ENCODE assay signal across 32 cellular contexts in the genomic region with DNA sequence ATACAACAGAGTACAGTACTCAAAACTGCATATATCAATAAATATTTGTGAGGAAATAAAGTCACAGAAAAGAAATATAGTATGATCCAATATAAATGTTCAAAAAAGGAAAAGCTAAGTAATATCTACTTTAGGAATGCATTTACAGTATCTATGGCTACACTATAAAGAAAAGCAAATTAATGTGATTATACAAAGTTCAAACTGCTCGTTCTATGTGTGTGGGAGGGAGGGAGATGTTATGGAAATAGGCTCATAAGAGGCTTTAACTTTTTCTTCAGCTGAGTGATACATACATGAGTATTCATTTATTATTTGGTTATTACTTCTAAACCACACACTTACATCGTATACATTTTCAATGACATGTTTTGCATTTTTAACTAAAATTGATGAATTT.
DNase-seq lines count a peak whose midpoint lies in the region; ATAC-seq, FAIRE-seq and TF ChIP-seq lines count a peak whose summit lies in the region.
"Had no signal": no experiment of that assay in that cellular context is flagged by ENCODE, and none has a peak within 500 bp of the region (broad histone marks: within the 10 kb centered on the region; RNA-seq: fewer than 3 reads in every experiment).

No MANE protein-coding gene starts in this region.

- H3K4me2 ChIP-seq in GM23248 (ENCODE audit: unreplicated experiment): peak overlapping the region; percentile 87
- H3K4me2 ChIP-seq in PC-3 (ENCODE audit: low read length): peak overlapping the region; percentile 48

- CTCF ChIA-PET in PC-3 (lab: Charles Lee): no interaction called here

- no peaks in the 10 kb centered on the region for H3K79me2 ChIP-seq in GM23248 (ENCODE audit: insufficient read depth)
- H3K79me2 ChIP-seq in PC-3 (ENCODE audit: low read length): no peaks in the 10 kb centered on the region

- H3K9me3 Mint-ChIP-seq in CD14-positive monocyte: peaks cover 0 to 5% (median 2%) of the 10 kb centered on the region in 7 donors

- H2AFZ ChIP-seq in GM23248 (peak overlapping the region; percentile 38; the same call in 1 of the 2 replicates), PC-3 (ENCODE audit: low read length) (no peak overlapping the region)

- peak overlapping the region in 4 of 7 donors; percentile 48 to 92 (median 66) for H3K27ac Mint-ChIP-seq in CD14-positive monocyte
- H3K27ac Mint-ChIP-seq: activated CD4-positive, alpha-beta T cell treated with anti-CD3 and anti-CD28 coated beads, Interleukin-2, amount 10 ng/mL, durations not matched to agents 7 days and 5 days; effector memory CD8-positive, alpha-beta T cell; stimulated activated effector memory CD8-positive, alpha-beta T cell treated with anti-CD3 and anti-CD28 coated beads, Interleukin-12 subunit alpha, Interleukin-12 subunit beta, amount 100 ng/mL, for 72 hours had no signal

- ATAC-seq in PC-3: peak; percentile 31
- no peak for ATAC-seq in GM21528 (IDR thresholded peaks at IDR 0.05; ENCODE audit: low FRiP score, unreplicated experiment)
- no peak for ATAC-seq in GM21367 (IDR thresholded peaks at IDR 0.05; ENCODE audit: unreplicated experiment)
- ATAC-seq: effector memory CD8-positive, alpha-beta T cell; right cardiac atrium had no signal

- H3K36me3 Mint-ChIP-seq in CD14-positive monocyte: no peaks in the 10 kb centered on the region
- H3K36me3 Mint-ChIP-seq: stimulated activated effector memory CD8-positive, alpha-beta T cell treated with anti-CD3 and anti-CD28 coated beads, Interleukin-12 subunit alpha, Interleukin-12 subunit beta, amount 100 ng/mL, for 72 hours had no signal

- H3K27ac ChIP-seq in GM23248 (peak overlapping the region; percentile 75), PC-3 (ENCODE audit: low read length) (no peak overlapping the region)
- H3K27ac ChIP-seq: colonic mucosa, upper lobe of left lung, WERI-Rb-1 had no signal

- H3K9me2 ChIP-seq in GM23248 (ENCODE audit: insufficient read depth) (no peaks in the 10 kb centered on the region), PC-3 (replicated peaks; ENCODE audit: low read length) (no peaks in the 10 kb centered on the region)

- no peak overlapping the region for H3K4me3 Mint-ChIP-seq in CD14-positive monocyte
- H3K4me3 Mint-ChIP-seq: activated CD4-positive, alpha-beta T cell treated with anti-CD3 and anti-CD28 coated beads, Interleukin-2, amount 10 ng/mL, durations not matched to agents 7 days and 5 days; effector memory CD8-positive, alpha-beta T cell; stimulated activated effector memory CD8-positive, alpha-beta T cell treated with anti-CD3 and anti-CD28 coated beads, Interleukin-12 subunit alpha, Interleukin-12 subunit beta, amount 100 ng/mL, for 72 hours had no signal

- peaks cover 12% of the 10 kb centered on the region for H3K4me1 Mint-ChIP-seq in CD14-positive monocyte
- H3K4me1 Mint-ChIP-seq: stimulated activated effector memory CD8-positive, alpha-beta T cell treated with anti-CD3 and anti-CD28 coated beads, Interleukin-12 subunit alpha, Interleukin-12 subunit beta, amount 100 ng/mL, for 72 hours had no signal

- H3K4me3 ChIP-seq in GM23248 (peak overlapping the region; percentile 51), PC-3 (ENCODE audit: low read length) (no peak overlapping the region)
- H3K4me3 ChIP-seq: colonic mucosa, lung, mucosa of descending colon, upper lobe of left lung had no signal

- H3F3A ChIP-seq in GM23248 (ENCODE audit: insufficient read depth): peaks cover 21% of the 10 kb centered on the region
- no peaks in the 10 kb centered on the region for H3F3A ChIP-seq in PC-3 (ENCODE audit: low read length, unreplicated experiment)

- no peaks in the 10 kb centered on the region for H3K9me3 ChIP-seq in GM23248 (ENCODE audit: low read depth)
- H3K9me3 ChIP-seq in PC-3 (ENCODE audit: low read length): no peaks in the 10 kb centered on the region
- H3K9me3 ChIP-seq: colonic mucosa, mucosa of descending colon, upper lobe of left lung had no signal

- intact Hi-C loops in CD14-positive monocyte (cut with micrococcal nuclease) (no loop called here), PC-3 (cut with micrococcal nuclease) (no loop called here)

- no peaks in the 10 kb centered on the region for H4K20me1 ChIP-seq in GM23248 (ENCODE audit: insufficient read depth)
- H4K20me1 ChIP-seq in PC-3 (ENCODE audit: low read length): no peaks in the 10 kb centered on the region

- no TSS peak for BruUV-seq in PC-3 (replicated peaks; lab: Mats Ljungman, UMichigan)

- FAIRE-seq in frontal cortex (lab: Jason Lieb, UNC): peak; percentile 28
- FAIRE-seq: bronchial epithelial cell, HTR-8/SVneo had no signal

- H3K27me3 Mint-ChIP-seq in CD14-positive monocyte (ENCODE audit: low read depth in 3 of 3): peaks cover 2 to 8% (median 7%) of the 10 kb centered on the region in 3 donors
- H3K27me3 Mint-ChIP-seq: activated CD4-positive, alpha-beta T cell treated with anti-CD3 and anti-CD28 coated beads, Interleukin-2, amount 10 ng/mL, durations not matched to agents 7 days and 5 days; effector memory CD8-positive, alpha-beta T cell had no signal

- H3K27me3 ChIP-seq in GM23248 (replicated peaks; ENCODE audit: insufficient read depth) (no peaks in the 10 kb centered on the region), PC-3 (ENCODE audit: low read length) (peaks cover 3% of the 10 kb centered on the region; the same call in 1 of the 2 replicates)
- H3K27me3 ChIP-seq: colonic mucosa, upper lobe of left lung had no signal

- H3K9ac ChIP-seq in GM23248: peak overlapping the region; percentile 56
- no peak overlapping the region for H3K9ac ChIP-seq in PC-3 (ENCODE audit: low read length)

- no peak for TF ChIP-seq CTCF in CD14-positive monocyte (IDR thresholded peaks at IDR 0.05)
- no peak for TF ChIP-seq CTCF in PC-3 (conservative IDR thresholded peaks at IDR 0.05; ENCODE audit: low read depth, low read length)

- DNase-seq in CD14-positive monocyte (ENCODE audit: low spot score) (no peak), GM23248 (peak; percentile 43), PC-3 (no peak), frontal cortex (ENCODE audit: low spot score in 2 of 2) (no peak), NCI-H1048 (lab: John Stamatoyannopoulos, UW) (no peak), foreskin melanocyte (no peak)
- DNase-seq: ACHN; activated CD4-positive, alpha-beta T cell treated with anti-CD3 and anti-CD28 coated beads, Interleukin-2, amount 10 ng/mL, durations not matched to agents 7 days and 5 days; activated naive CD4-positive, alpha-beta T cell treated with anti-CD3 and anti-CD28 coated beads, Interleukin-2, amount 50 U/mL, for 16 hours; amygdala; C1 segment of cervical spinal cord; colonic mucosa; effector memory CD8-positive, alpha-beta T cell; erythroblast; H7; mucosa of descending colon; NCI-H1694 treated with DMSO at 0.1 percent for 48 hours; NCI-H2171; NCI-H510A; right cardiac atrium; SHP77 treated with DMSO at 0.1 percent for 48 hours; stimulated activated CD4-positive, alpha-beta T cell treated with anti-CD3 and anti-CD28 coated beads, Interleukin-4, amount 100 ng/mL, for 24 hours; substantia nigra; T1000; upper lobe of left lung; WERI-Rb-1 had no signal

- 17 to 28% methylated on average over 2 of the region's 2 CpGs for WGBS in GM23248 (ENCODE audit: low coverage in 1 of 2, low lambda C conversion rate in 2 of 2, missing lambda C conversion rate in 2 of 2), 2 experiments

- POLR2A ChIA-PET in PC-3 (lab: Charles Lee; ENCODE audit: unreplicated experiment): no interaction called here

- H3K4me1 ChIP-seq in GM23248 (ENCODE audit: insufficient read depth) (peaks cover 16% of the 10 kb centered on the region), PC-3 (ENCODE audit: insufficient read depth, low read length) (peaks cover 12% of the 10 kb centered on the region)
- H3K4me1 ChIP-seq: colonic mucosa had no signal

- H3K36me3 ChIP-seq in GM23248 (ENCODE audit: low read depth) (no peaks in the 10 kb centered on the region), PC-3 (ENCODE audit: low read depth, low read length) (no peaks in the 10 kb centered on the region)
- H3K36me3 ChIP-seq: colonic mucosa, upper lobe of left lung, WERI-Rb-1 had no signal

- in situ Hi-C loops in GM23248 (cut with MboI): no loop called here
